Comparison of ENCODE assay signal across 3 cellular contexts in genomic region chr15:41899854-41900442, GRCh38.
TF ChIP-seq lines count a peak whose summit lies in the region.

No MANE protein-coding gene starts in this region.

TF ChIP-seq in SK-N-SH treated with all-trans-retinoic acid at 6 μM for 48 hours, 23 proteins besides CTCF, POLR2A, EP300 and RAD21 (continued from another document):
- TF ChIP-seq CSDC2 (CRISPR knock-in tag; IDR thresholded peaks at IDR 0.05), result no peak
- no peak for TF ChIP-seq SNAI2 (CRISPR knock-in tag; IDR thresholded peaks at IDR 0.05)

TF ChIP-seq in HCT116, 20 proteins besides CTCF, POLR2A, EP300 and RAD21 (continued from another document):
- TF ChIP-seq, protein P1, sequence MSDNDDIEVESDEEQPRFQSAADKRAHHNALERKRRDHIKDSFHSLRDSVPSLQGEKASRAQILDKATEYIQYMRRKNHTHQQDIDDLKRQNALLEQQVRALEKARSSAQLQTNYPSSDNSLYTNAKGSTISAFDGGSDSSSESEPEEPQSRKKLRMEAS (IDR thresholded peaks at IDR 0.05), result no peak
- no peak for TF ChIP-seq EZH2phosphoT487 (IDR thresholded peaks at IDR 0.05; ENCODE audit: borderline replicate concordance)
TF ChIP-seq in HCT116: peak in this region for 0.

TF ChIP-seq in GM23338, 12 proteins besides CTCF, POLR2A, EP300 and RAD21 (continued from another document):
- TF ChIP-seq, protein P2, sequence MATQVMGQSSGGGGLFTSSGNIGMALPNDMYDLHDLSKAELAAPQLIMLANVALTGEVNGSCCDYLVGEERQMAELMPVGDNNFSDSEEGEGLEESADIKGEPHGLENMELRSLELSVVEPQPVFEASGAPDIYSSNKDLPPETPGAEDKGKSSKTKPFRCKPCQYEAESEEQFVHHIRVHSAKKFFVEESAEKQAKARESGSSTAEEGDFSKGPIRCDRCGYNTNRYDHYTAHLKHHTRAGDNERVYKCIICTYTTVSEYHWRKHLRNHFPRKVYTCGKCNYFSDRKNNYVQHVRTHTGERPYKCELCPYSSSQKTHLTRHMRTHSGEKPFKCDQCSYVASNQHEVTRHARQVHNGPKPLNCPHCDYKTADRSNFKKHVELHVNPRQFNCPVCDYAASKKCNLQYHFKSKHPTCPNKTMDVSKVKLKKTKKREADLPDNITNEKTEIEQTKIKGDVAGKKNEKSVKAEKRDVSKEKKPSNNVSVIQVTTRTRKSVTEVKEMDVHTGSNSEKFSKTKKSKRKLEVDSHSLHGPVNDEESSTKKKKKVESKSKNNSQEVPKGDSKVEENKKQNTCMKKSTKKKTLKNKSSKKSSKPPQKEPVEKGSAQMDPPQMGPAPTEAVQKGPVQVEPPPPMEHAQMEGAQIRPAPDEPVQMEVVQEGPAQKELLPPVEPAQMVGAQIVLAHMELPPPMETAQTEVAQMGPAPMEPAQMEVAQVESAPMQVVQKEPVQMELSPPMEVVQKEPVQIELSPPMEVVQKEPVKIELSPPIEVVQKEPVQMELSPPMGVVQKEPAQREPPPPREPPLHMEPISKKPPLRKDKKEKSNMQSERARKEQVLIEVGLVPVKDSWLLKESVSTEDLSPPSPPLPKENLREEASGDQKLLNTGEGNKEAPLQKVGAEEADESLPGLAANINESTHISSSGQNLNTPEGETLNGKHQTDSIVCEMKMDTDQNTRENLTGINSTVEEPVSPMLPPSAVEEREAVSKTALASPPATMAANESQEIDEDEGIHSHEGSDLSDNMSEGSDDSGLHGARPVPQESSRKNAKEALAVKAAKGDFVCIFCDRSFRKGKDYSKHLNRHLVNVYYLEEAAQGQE (IDR thresholded peaks at IDR 0.05; ENCODE audit: unreplicated experiment), result no peak
- TF ChIP-seq NANOG (IDR thresholded peaks at IDR 0.05; ENCODE audit: borderline replicate concordance) (no peak), POLR2AphosphoS5 (IDR thresholded peaks at IDR 0.05; ENCODE audit: low read depth) (no peak), EZH2phosphoT487 (IDR thresholded peaks at IDR 0.05; ENCODE audit: unreplicated experiment) (no peak), ETS1 (IDR thresholded peaks at IDR 0.05) (no peak), ZNF114 (CRISPR knock-in tag; IDR thresholded peaks at IDR 0.05) (no peak), JUNB (IDR thresholded peaks at IDR 0.05; ENCODE audit: unreplicated experiment) (no peak)
